ENCODE assay signal across 3 cellular contexts in the genomic region with DNA sequence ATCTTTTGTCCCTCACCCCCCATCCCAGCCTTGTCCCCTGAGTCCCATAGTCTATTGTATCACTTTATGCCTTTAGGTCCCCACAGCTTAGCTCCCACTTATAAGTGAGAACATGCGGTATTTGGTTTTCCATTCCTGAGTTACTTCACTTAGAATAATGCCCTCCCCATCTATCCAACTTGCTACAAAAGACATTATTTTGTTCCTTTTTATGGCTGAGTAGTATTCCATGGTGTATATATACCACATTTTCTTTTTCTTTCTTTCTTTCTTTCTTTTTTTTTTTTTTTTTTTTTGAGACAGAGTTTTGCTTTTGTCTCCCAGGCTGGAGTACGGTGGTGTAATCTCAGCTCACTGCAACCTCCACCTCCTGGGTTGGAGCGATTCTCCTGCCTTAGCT.
DNase-seq lines count a peak whose midpoint lies in the region; TF ChIP-seq lines count a peak whose summit lies in the region.
"Not testable (repeated sequence)": the region's sequence is repeated elsewhere in the genome, so short reads cannot be mapped to it uniquely, and the experiment has no call there.

No MANE protein-coding gene starts in this region.

- H3K27me3 Mint-ChIP-seq in neural crest cell (ENCODE audit: low read depth), result not testable (repeated sequence)

- H3K4me3 Mint-ChIP-seq in neural crest cell, result not testable (repeated sequence)

- H3K4me3 ChIP-seq in HEK293 (ENCODE audit: low read depth, low read length), result not testable (repeated sequence)

- TF ChIP-seq CTCF in HEK293 (tag by site-specific recombination; IDR thresholded peaks at IDR 0.05); neural crest cell (conservative IDR thresholded peaks at IDR 0.05): not testable (repeated sequence)

- peak overlapping the region; percentile 12 for H3K27ac Mint-ChIP-seq in neural crest cell (ENCODE audit: unreplicated experiment)

- not testable (repeated sequence) for H3K4me1 Mint-ChIP-seq in neural crest cell

- intact Hi-C loops in cardiac septum (cut with DNase I), result not testable (repeated sequence)

- not testable (repeated sequence) for H3K27ac ChIP-seq in HEK293 (ENCODE audit: extremely low read depth, low read depth, low read length)

- not testable (repeated sequence) for H3K36me3 ChIP-seq in HEK293 (ENCODE audit: control insufficient read depth in 2 of 2, insufficient read depth in 1 of 2, low read length in 2 of 2)

- not testable (repeated sequence) for H3K4me1 ChIP-seq in HEK293 (ENCODE audit: control insufficient read depth, insufficient read depth, low read length)

- POLR2A ChIA-PET in HEK293 (lab: Yijun Ruan, JAX), result not testable (repeated sequence)

- not testable (repeated sequence) for H3K9me3 ChIP-seq in HEK293 (ENCODE audit: control insufficient read depth, insufficient read depth, low read depth, low read length)

- not testable (repeated sequence) for H3K9me3 Mint-ChIP-seq in neural crest cell

- H3K36me3 Mint-ChIP-seq in neural crest cell (ENCODE audit: low read depth), result not testable (repeated sequence)

- peak; percentile 14 for DNase-seq in cardiac septum (ENCODE audit: low spot score)
- not testable (repeated sequence) for DNase-seq in neural crest cell (ENCODE audit: low read depth, low spot score)

- CTCF ChIA-PET in HEK293 (lab: Yijun Ruan, JAX), result not testable (repeated sequence)

TF ChIP-seq in HEK293, 187 proteins besides CTCF, POLR2A, EP300 and RAD21:
- TF ChIP-seq ZNF146 (tag by site-specific recombination; IDR thresholded peaks at IDR 0.05), result peak; percentile 90
